In genomic region chr11:135033545-135033944, GRCh38 we compare ENCODE assay signal across 11 cellular contexts.
DNase-seq lines count a peak whose midpoint lies in the region; ATAC-seq and TF ChIP-seq lines count a peak whose summit lies in the region.
"Had no signal": no experiment of that assay in that cellular context is flagged by ENCODE, and none has a peak within 500 bp of the region (broad histone marks: within the 10 kb centered on the region; RNA-seq: fewer than 3 reads in every experiment).

No MANE protein-coding gene starts in this region.

- CTCF ChIA-PET in OCI-LY7 (lab: Charles Lee; ENCODE audit: unreplicated experiment) = no interaction called here

- no peaks in the 10 kb centered on the region for H3K9me3 ChIP-seq in RWPE2 (ENCODE audit: severe bottlenecking)
- H3K9me3 ChIP-seq in hepatocyte (ENCODE audit: low read depth) = no peaks in the 10 kb centered on the region
- no peaks in the 10 kb centered on the region for H3K9me3 ChIP-seq in smooth muscle cell (replicated peaks; ENCODE audit: low read depth)
- H3K9me3 ChIP-seq in OCI-LY7 (ENCODE audit: low read length) = no peaks in the 10 kb centered on the region
- H3K9me3 ChIP-seq: A549 had no signal

- H3F3A ChIP-seq in smooth muscle cell (ENCODE audit: low read depth) = no peaks in the 10 kb centered on the region

- WGBS in hepatocyte (ENCODE audit: low lambda C conversion rate, missing lambda C conversion rate) = 13% methylated on average over 5 of the region's 5 CpGs
- WGBS in smooth muscle cell (ENCODE audit: low lambda C conversion rate) = 26% methylated on average over 5 of the region's 5 CpGs

- no peak overlapping the region for H2AFZ ChIP-seq in hepatocyte
- H2AFZ ChIP-seq in smooth muscle cell (ENCODE audit: low read depth) = no peak overlapping the region
- no peak overlapping the region for H2AFZ ChIP-seq in OCI-LY7 (ENCODE audit: low read length)

- H3K27ac ChIP-seq in RWPE2 (ENCODE audit: poor library complexity, severe bottlenecking) (no peak overlapping the region), hepatocyte (no peak overlapping the region), smooth muscle cell (ENCODE audit: low read depth) (no peak overlapping the region), OCI-LY7 (ENCODE audit: low read depth, low read length, poor library complexity, severe bottlenecking) (no peak overlapping the region)
- H3K27ac ChIP-seq: A549 had no signal

- no peaks in the 10 kb centered on the region for H4K20me1 ChIP-seq in hepatocyte (ENCODE audit: insufficient read depth, poor library complexity, severe bottlenecking)
- no peaks in the 10 kb centered on the region for H4K20me1 ChIP-seq in smooth muscle cell (ENCODE audit: low read depth)
- H4K20me1 ChIP-seq in OCI-LY7 (ENCODE audit: insufficient read depth, low read length) = no peaks in the 10 kb centered on the region

- POLR2A ChIA-PET in OCI-LY7 (lab: Charles Lee) = no interaction called here

- H3K9ac ChIP-seq in smooth muscle cell (ENCODE audit: low read depth) = no peak overlapping the region

- intact Hi-C loops in OCI-LY7 (cut with micrococcal nuclease; ENCODE audit: unreplicated experiment) = no loop called here

- 0 out of 3 replicates have a peak, but pooled peaks have one; percentile 53 for ATAC-seq in RWPE2 (ENCODE audit: low read depth)
- ATAC-seq: A549 had no signal

- H3K79me2 ChIP-seq in hepatocyte (no peaks in the 10 kb centered on the region), smooth muscle cell (ENCODE audit: low read depth) (no peaks in the 10 kb centered on the region), OCI-LY7 (ENCODE audit: insufficient read depth, low read depth, low read length) (no peaks in the 10 kb centered on the region)

- H3K36me3 ChIP-seq in RWPE2 (ENCODE audit: low read depth) (no peaks in the 10 kb centered on the region), hepatocyte (replicated peaks; ENCODE audit: insufficient read depth, low read depth) (no peaks in the 10 kb centered on the region), smooth muscle cell (ENCODE audit: low read depth) (no peaks in the 10 kb centered on the region), OCI-LY7 (ENCODE audit: insufficient read depth, low read length) (no peaks in the 10 kb centered on the region)

- H3K27me3 ChIP-seq in RWPE2 (ENCODE audit: insufficient read depth, poor library complexity, severe bottlenecking) (no peaks in the 10 kb centered on the region), hepatocyte (no peaks in the 10 kb centered on the region), smooth muscle cell (ENCODE audit: low read depth) (no peaks in the 10 kb centered on the region)

- DNase-seq in NCI-H2029 (lab: John Stamatoyannopoulos, UW) = peak; percentile 17
- DNase-seq in NCI-H2029 treated with DMSO at 0.1 percent for 48 hours (lab: John Stamatoyannopoulos, UW) = no peak
- DNase-seq in RWPE2 (ENCODE audit: low spot score) = no peak
- peak; percentile 66 for DNase-seq in hepatocyte (ENCODE audit: low spot score)
- DNase-seq in smooth muscle cell (lab: John Stamatoyannopoulos, UW; ENCODE audit: unreplicated experiment) = no peak
- DNase-seq in OCI-LY7 (ENCODE audit: low spot score) = no peak
- DNase-seq in HT-29 (ENCODE audit: low spot score) = no peak
- DNase-seq in dedifferentiated amniotic fluid mesenchymal stem cell (ENCODE audit: extremely low spot score) = no peak
- DNase-seq: aorta, immature natural killer cell had no signal

- H3K4me3 ChIP-seq in RWPE2 (ENCODE audit: severe bottlenecking) = no peak overlapping the region
- no peak overlapping the region for H3K4me3 ChIP-seq in hepatocyte
- no peak overlapping the region for H3K4me3 ChIP-seq in smooth muscle cell
- H3K4me3 ChIP-seq in OCI-LY7 (ENCODE audit: low read depth, low read length, poor library complexity, severe bottlenecking) = no peak overlapping the region
- H3K4me3 ChIP-seq: A549 had no signal

- H3K4me1 ChIP-seq in RWPE2 (ENCODE audit: insufficient read depth, poor library complexity, severe bottlenecking) = no peaks in the 10 kb centered on the region
- H3K4me1 ChIP-seq in hepatocyte (ENCODE audit: insufficient read depth) = no peaks in the 10 kb centered on the region
- no peaks in the 10 kb centered on the region for H3K4me1 ChIP-seq in smooth muscle cell (ENCODE audit: low read depth)
- no peaks in the 10 kb centered on the region for H3K4me1 ChIP-seq in OCI-LY7 (ENCODE audit: insufficient read depth, low read length, poor library complexity, severe bottlenecking)
- H3K4me1 ChIP-seq: A549 had no signal

- H3K4me2 ChIP-seq in hepatocyte (no peak overlapping the region), smooth muscle cell (no peak overlapping the region), OCI-LY7 (ENCODE audit: low read length) (no peak overlapping the region)
- H3K4me2 ChIP-seq: A549 had no signal

- TF ChIP-seq CTCF in RWPE2 (IDR thresholded peaks at IDR 0.05; ENCODE audit: poor library complexity, severe bottlenecking) (peak; percentile 44), hepatocyte (IDR thresholded peaks at IDR 0.05; ENCODE audit: poor library complexity) (peak; percentile 60), smooth muscle cell (IDR thresholded peaks at IDR 0.05; ENCODE audit: borderline replicate concordance, insufficient read depth, poor library complexity, severe bottlenecking) (peak; percentile 47), OCI-LY7 (conservative IDR thresholded peaks at IDR 0.05; ENCODE audit: low read length) (no peak)

- no TSS peak for BruUV-seq in OCI-LY7 (replicated peaks; lab: Mats Ljungman, UMichigan)

- H3K9me2 ChIP-seq in hepatocyte (replicated peaks; ENCODE audit: insufficient read depth) (no peaks in the 10 kb centered on the region), OCI-LY7 (ENCODE audit: insufficient read depth, low read length) (no peaks in the 10 kb centered on the region)

Comparison
In these comparisons a context has a peak if more than half of its experiments do, and no peak if none do; other contexts are left out.
1. DNase-seq: peak in NCI-H2029 (single experiment) and hepatocyte (single experiment); none in NCI-H2029 treated with DMSO at 0.1 percent for 48 hours (single experiment), RWPE2 (single experiment), smooth muscle cell (single experiment), OCI-LY7 (single experiment), HT-29 (single experiment) and dedifferentiated amniotic fluid mesenchymal stem cell (single experiment).